22 cellular contexts compared by ENCODE assay signal in genomic region chr11:9973921-9974320, GRCh38.
DNase-seq lines count a peak whose midpoint lies in the region; ATAC-seq and TF ChIP-seq lines count a peak whose summit lies in the region.
"Had no signal": no experiment of that assay in that cellular context is flagged by ENCODE, and none has a peak within 500 bp of the region (broad histone marks: within the 10 kb centered on the region; RNA-seq: fewer than 3 reads in every experiment).

No MANE protein-coding gene starts in this region.

- no peak overlapping the region for H3K4me3 Mint-ChIP-seq in HFFc6
- H3K4me3 Mint-ChIP-seq: B cell; CD4-positive, alpha-beta memory T cell had no signal

- H3K27me3 Mint-ChIP-seq in HFFc6 (ENCODE audit: insufficient read depth) = no peaks in the 10 kb centered on the region; the same call in 1 of the 2 replicates
- H3K27me3 Mint-ChIP-seq: B cell; CD4-positive, alpha-beta memory T cell had no signal

- no peaks in the 10 kb centered on the region for H3K9me3 Mint-ChIP-seq in HFFc6
- H3K9me3 Mint-ChIP-seq: activated naive CD4-positive, alpha-beta T cell treated with anti-CD3 and anti-CD28 coated beads, Interleukin-2, amount 50 U/mL, for 72 hours; CD4-positive, alpha-beta memory T cell had no signal

- H3K27ac Mint-ChIP-seq in HFFc6 = no peak overlapping the region; the same call in 1 of the 2 replicates
- H3K27ac Mint-ChIP-seq: activated naive CD4-positive, alpha-beta T cell treated with anti-CD3 and anti-CD28 coated beads, Interleukin-2, amount 50 U/mL, for 72 hours; B cell; CD4-positive, alpha-beta memory T cell had no signal

- TF ChIP-seq CTCF in HFFc6 (IDR thresholded peaks at IDR 0.05) = no peak

- DNase-seq in COLO829 (ENCODE audit: low spot score) (peak; percentile 20), HFFc6 (peak; percentile 26), kidney tubule cell (ENCODE audit: low spot score) (peak; percentile 50), foreskin melanocyte (no peak), MV-4-11 (lab: John Stamatoyannopoulos, UW) (no peak)
- DNase-seq: activated CD4-positive, alpha-beta T cell treated with anti-CD3 and anti-CD28 coated beads for 48 hours; activated effector memory CD4-positive, alpha-beta T cell treated with Interleukin-2 at 50 U/mL for 16 hours; anterior cingulate cortex; CD4-positive, alpha-beta memory T cell; hypothalamus; KG1; left lung; NCI-H146; NCI-H2107; posterior cingulate gyrus; SHP77 treated with DMSO at 0.1 percent for 48 hours; stimulated activated naive CD4-positive, alpha-beta T cell had no signal

- ATAC-seq in SK-N-SH treated with all-trans-retinoic acid at 6 μM for 48 hours (peak; percentile 51), GM18909 (IDR thresholded peaks at IDR 0.05; ENCODE audit: poor library complexity, unreplicated experiment) (no peak), HG03460 (IDR thresholded peaks at IDR 0.05; ENCODE audit: unreplicated experiment) (no peak)
- ATAC-seq: activated naive CD4-positive, alpha-beta T cell treated with anti-CD3 and anti-CD28 coated beads, Interleukin-2, amount 50 U/mL, for 72 hours; left lung had no signal

- peaks cover 22% of the 10 kb centered on the region for H3K36me3 Mint-ChIP-seq in HFFc6 (ENCODE audit: low read depth)
- H3K36me3 Mint-ChIP-seq: activated naive CD4-positive, alpha-beta T cell treated with anti-CD3 and anti-CD28 coated beads, Interleukin-2, amount 50 U/mL, for 72 hours had no signal

- H3K4me1 Mint-ChIP-seq in HFFc6 (ENCODE audit: low read depth) = peaks cover 64% of the 10 kb centered on the region
- H3K4me1 Mint-ChIP-seq: CD4-positive, alpha-beta memory T cell had no signal

TF ChIP-seq in SK-N-SH treated with all-trans-retinoic acid at 6 μM for 48 hours, 23 proteins besides CTCF, POLR2A, EP300 and RAD21:
- TF ChIP-seq GLIS3 (CRISPR knock-in tag; IDR thresholded peaks at IDR 0.05) (no peak), ESRRG (CRISPR knock-in tag; IDR thresholded peaks at IDR 0.05) (no peak), ARNTL (CRISPR knock-in tag; IDR thresholded peaks at IDR 0.05; ENCODE audit: borderline replicate concordance, low read depth) (no peak), TOX (CRISPR knock-in tag; IDR thresholded peaks at IDR 0.05; ENCODE audit: borderline replicate concordance) (no peak), ZFP3 (CRISPR knock-in tag; IDR thresholded peaks at IDR 0.05) (no peak), CREB5 (CRISPR knock-in tag; IDR thresholded peaks at IDR 0.05; ENCODE audit: low read depth) (no peak), ISL1 (CRISPR knock-in tag; IDR thresholded peaks at IDR 0.05) (no peak), BACH2 (CRISPR knock-in tag; IDR thresholded peaks at IDR 0.05; ENCODE audit: borderline replicate concordance) (no peak), SNAI2 (CRISPR knock-in tag; IDR thresholded peaks at IDR 0.05) (no peak), ZC3H10 (CRISPR knock-in tag; IDR thresholded peaks at IDR 0.05) (no peak), PATZ1 (CRISPR knock-in tag; IDR thresholded peaks at IDR 0.05; ENCODE audit: borderline replicate concordance) (no peak), RARB (CRISPR knock-in tag; IDR thresholded peaks at IDR 0.05) (no peak)

Comparison
In these comparisons a context has a peak if more than half of its experiments do, and no peak if none do; other contexts are left out.
1. DNase-seq: peak in COLO829 (single experiment), HFFc6 (single experiment) and kidney tubule cell (single experiment); none in foreskin melanocyte (single experiment) and MV-4-11 (single experiment).